8 cellular contexts compared by ENCODE assay signal in the genomic region with DNA sequence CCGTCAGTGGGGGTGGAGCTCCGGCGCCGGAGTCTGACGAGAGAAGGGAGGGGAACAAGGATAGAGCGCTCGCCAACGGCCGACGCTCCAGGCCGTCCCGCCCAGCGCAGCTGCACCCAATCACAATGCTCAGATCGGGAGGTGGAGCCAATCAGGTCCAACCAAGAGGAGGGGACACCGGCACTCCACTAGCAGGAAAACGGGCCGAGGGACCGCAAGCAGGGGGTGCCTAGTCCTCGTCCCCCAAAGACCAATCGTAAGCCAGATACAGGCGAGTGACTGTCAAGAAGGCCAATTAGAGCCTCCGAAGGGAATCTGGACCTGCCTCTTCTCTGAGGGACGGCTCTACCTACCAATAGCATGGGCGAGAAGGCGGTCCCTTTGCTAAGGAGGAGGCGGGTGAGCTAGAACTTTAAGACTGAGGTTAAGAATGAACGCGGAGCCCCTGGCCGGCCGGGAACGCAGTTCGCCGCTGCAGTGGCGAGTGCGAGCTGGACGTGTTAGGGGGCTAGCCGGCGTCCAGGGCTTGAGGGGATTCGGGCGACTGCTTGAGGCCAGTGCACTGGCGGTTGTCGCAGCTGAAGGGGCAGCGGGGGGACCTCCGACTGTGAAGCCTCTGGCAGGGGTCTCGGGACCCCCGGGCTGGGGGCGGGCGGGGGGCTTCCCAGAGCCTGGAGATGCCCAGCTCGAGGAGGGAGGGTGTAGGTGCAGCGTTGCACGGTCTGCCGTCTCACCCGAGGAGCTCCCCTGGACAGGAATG. TPM values are rescaled to one million over a fixed set of nuclear protein-coding genes. Genes with fewer than 3 reads are reported as not detected.
DNase-seq lines count a peak whose midpoint lies in the region; ATAC-seq and TF ChIP-seq lines count a peak whose summit lies in the region.

FBXO24 (plus strand) TSS at position 63 of the 760 bp plus-strand sequence; CDS start at position 361, 298 bp downstream.

- DNase-seq in NCI-H1105 (lab: John Stamatoyannopoulos, UW) (peak; percentile 100), SKM-1 (lab: John Stamatoyannopoulos, UW; ENCODE audit: unreplicated experiment) (peak; percentile 97), glutamatergic neuron (peak; percentile 99), omental fat pad (ENCODE audit: low spot score) (peak; percentile 96)
- peak; percentile 100 for DNase-seq in activated naive CD8-positive, alpha-beta T cell treated with anti-CD3 and anti-CD28 coated beads for 36 hours

- peaks cover 21% of the 10 kb centered on the region for H3K4me1 Mint-ChIP-seq in activated naive CD8-positive, alpha-beta T cell treated with anti-CD3 and anti-CD28 coated beads for 36 hours
- H3K4me1 Mint-ChIP-seq in glutamatergic neuron (ENCODE audit: low read depth, unreplicated experiment), result peaks cover 24% of the 10 kb centered on the region

- ATAC-seq in HG02642 (IDR thresholded peaks at IDR 0.05; ENCODE audit: poor library complexity, unreplicated experiment) (peak; percentile 87), omental fat pad (ENCODE audit: low FRiP score) (peak; percentile 96)

- peaks cover 8% of the 10 kb centered on the region for H3K27me3 Mint-ChIP-seq in activated naive CD8-positive, alpha-beta T cell treated with anti-CD3 and anti-CD28 coated beads for 36 hours
- peaks cover 11% of the 10 kb centered on the region for H3K27me3 Mint-ChIP-seq in glutamatergic neuron (ENCODE audit: unreplicated experiment)

- H3K27ac ChIP-seq in temporal lobe (ENCODE audit: low read depth, low read length), result peak within 1 kb of the TSS; percentile 75

- peak within 1 kb of the TSS; percentile 76 for H3K27ac Mint-ChIP-seq in activated naive CD8-positive, alpha-beta T cell treated with anti-CD3 and anti-CD28 coated beads for 36 hours
- peak within 1 kb of the TSS; percentile 98 for H3K27ac Mint-ChIP-seq in glutamatergic neuron (ENCODE audit: unreplicated experiment)

- no peaks in the 10 kb centered on the region for H3K9me3 Mint-ChIP-seq in activated naive CD8-positive, alpha-beta T cell treated with anti-CD3 and anti-CD28 coated beads for 36 hours
- peaks cover 12% of the 10 kb centered on the region for H3K9me3 Mint-ChIP-seq in glutamatergic neuron (ENCODE audit: unreplicated experiment)

- TF ChIP-seq CTCF in glutamatergic neuron (IDR thresholded peaks at IDR 0.05; ENCODE audit: partially characterized antibody, unreplicated experiment), result no peak
- TF ChIP-seq CTCF in omental fat pad (IDR thresholded peaks at IDR 0.05), result peak in 1 of 3 donors; percentile 1

- TF ChIP-seq POLR2A in GM10847 (IDR thresholded peaks at IDR 0.05; ENCODE audit: extremely low read depth, insufficient read length), result peak; percentile 45

- H3K36me3 Mint-ChIP-seq in activated naive CD8-positive, alpha-beta T cell treated with anti-CD3 and anti-CD28 coated beads for 36 hours, result no peaks in the 10 kb centered on the region
- H3K36me3 Mint-ChIP-seq in glutamatergic neuron (ENCODE audit: unreplicated experiment), result no peaks in the 10 kb centered on the region

- peak within 1 kb of the TSS; percentile 91 for H3K4me3 Mint-ChIP-seq in activated naive CD8-positive, alpha-beta T cell treated with anti-CD3 and anti-CD28 coated beads for 36 hours
- H3K4me3 Mint-ChIP-seq in glutamatergic neuron (ENCODE audit: unreplicated experiment), result peak within 1 kb of the TSS; percentile 99

RNA-seq across cellular contexts. Expression of gene FBXO24, which starts in this region (rescaled TPM):
- total RNA-seq in activated naive CD8-positive, alpha-beta T cell treated with anti-CD3 and anti-CD28 coated beads for 36 hours, result under 1 TPM; 0.54 to 0.80 TPM
- total RNA-seq in glutamatergic neuron (ENCODE audit: unreplicated experiment) (0.49 TPM), omental fat pad (under 1 TPM in 1 of 4 donors, not detected in 3; 0.36 TPM), temporal lobe (not detected)

Comparison
In these comparisons a context has a peak if more than half of its experiments do, and no peak if none do; other contexts are left out.
1. Peak in every context shown above with its lines: DNase-seq, ATAC-seq and H3K27ac ChIP-seq.
2. Peak in DNase-seq in activated naive CD8-positive, alpha-beta T cell treated with anti-CD3 and anti-CD28 coated beads for 36 hours; RNA of the gene not detected or under 1 TPM.
3. Peak in DNase-seq in glutamatergic neuron; RNA of the gene not detected or under 1 TPM.
4. Peak in DNase-seq and ATAC-seq in omental fat pad; RNA of the gene not detected or under 1 TPM.